ENCODE assay signal across 1 cellular context in the genomic region with DNA sequence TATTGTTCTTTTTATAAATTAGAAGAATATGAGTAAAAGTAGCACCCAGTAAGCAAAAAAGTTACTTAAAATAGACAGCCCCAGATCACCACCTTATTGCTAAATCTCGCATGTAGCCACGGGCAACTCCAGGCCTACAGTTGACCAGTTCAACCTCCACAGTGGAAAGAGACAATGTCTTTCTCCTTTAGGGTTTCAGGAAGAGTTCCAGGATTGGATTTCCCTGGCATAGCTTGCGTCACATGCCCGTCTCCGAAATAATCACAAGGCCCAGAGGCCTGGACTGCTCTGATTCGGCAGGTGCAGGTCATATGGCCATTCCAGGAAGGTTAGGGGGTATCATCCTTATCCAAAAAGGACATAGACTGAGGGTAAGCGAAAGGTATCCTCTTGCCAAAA.
TF ChIP-seq lines count a peak whose summit lies in the region.

No MANE protein-coding gene starts in this region.

TF ChIP-seq in GM23338, 12 proteins besides CTCF, POLR2A, EP300 and RAD21 (continued from another document):
- TF ChIP-seq ZNF462 (CRISPR knock-in tag; IDR thresholded peaks at IDR 0.05) (no peak), ETS1 (IDR thresholded peaks at IDR 0.05) (no peak), ZNF114 (CRISPR knock-in tag; IDR thresholded peaks at IDR 0.05) (no peak), REST (IDR thresholded peaks at IDR 0.05; ENCODE audit: unreplicated experiment) (no peak), STAT1 (IDR thresholded peaks at IDR 0.05; ENCODE audit: unreplicated experiment) (no peak)
